1 cellular context compared by ENCODE assay signal in the genomic region with DNA sequence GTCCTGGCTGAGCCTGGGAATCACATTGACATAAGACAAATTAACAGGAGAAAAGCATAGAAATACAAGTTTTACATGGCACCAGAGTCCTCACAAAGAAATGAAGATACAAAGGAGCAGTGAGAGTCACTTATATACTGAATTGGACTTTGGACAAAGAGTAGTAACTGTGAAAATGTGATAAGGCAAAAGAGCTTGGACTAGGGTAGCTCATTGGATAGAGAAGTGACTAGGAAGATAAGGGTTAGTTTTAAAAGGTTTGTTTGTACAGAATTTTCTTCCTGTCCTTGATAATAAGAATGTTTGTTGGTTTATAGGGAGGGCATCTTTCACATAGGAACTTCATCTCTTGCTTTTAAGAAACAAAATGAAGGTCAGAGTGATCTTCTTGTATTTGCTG.
TF ChIP-seq lines count a peak whose summit lies in the region.

No MANE protein-coding gene starts in this region.

TF ChIP-seq in HepG2, 621 proteins besides CTCF, POLR2A, EP300 and RAD21 (continued from another document):
- TF ChIP-seq HMG20A (CRISPR knock-in tag; IDR thresholded peaks at IDR 0.05; ENCODE audit: borderline replicate concordance), result 0 out of 2 replicates have a peak, but pooled peaks have one; percentile 15
TF ChIP-seq in HepG2: peak in this region for 2.
